8 cellular contexts compared by ENCODE assay signal in genomic region chr18:74171910-74172606, GRCh38. TPM values are rescaled to one million over a fixed set of nuclear protein-coding genes. Genes with fewer than 3 reads are reported as not detected.
DNase-seq lines count a peak whose midpoint lies in the region; ATAC-seq and TF ChIP-seq lines count a peak whose summit lies in the region.

No MANE protein-coding gene starts in this region.

- TF ChIP-seq CTCF in thyroid gland (IDR thresholded peaks at IDR 0.05): no peak
- TF ChIP-seq CTCF in heart right ventricle (IDR thresholded peaks at IDR 0.05): no peak

- no peaks in the 10 kb centered on the region for H3K36me3 ChIP-seq in endocrine pancreas (ENCODE audit: control insufficient read depth, insufficient read depth, low read length)
- H3K36me3 ChIP-seq in thyroid gland: no peaks in the 10 kb centered on the region
- H3K36me3 ChIP-seq in heart right ventricle: no peaks in the 10 kb centered on the region

- DNase-seq in DMS53 treated with DMSO at 0.1 percent for 48 hours (lab: John Stamatoyannopoulos, UW; ENCODE audit: unreplicated experiment) (peak; percentile 16), OCI-M2 (lab: John Stamatoyannopoulos, UW; ENCODE audit: unreplicated experiment) (no peak), thyroid gland (no peak), heart right ventricle (no peak)
- no peak for DNase-seq in activated naive CD4-positive, alpha-beta T cell (lab: John Stamatoyannopoulos, UW)

- WGBS in thyroid gland, 2 donors: 78 to 84% methylated on average over 12 of the region's 12 CpGs
- 64 to 80% methylated on average over 12 of the region's 12 CpGs for WGBS in heart right ventricle, 2 donors

- no peaks in the 10 kb centered on the region for H3K9me3 ChIP-seq in endocrine pancreas (ENCODE audit: control insufficient read depth, low read length)
- no peaks in the 10 kb centered on the region for H3K9me3 ChIP-seq in thyroid gland
- H3K9me3 ChIP-seq in heart right ventricle: no peaks in the 10 kb centered on the region

- no peak for TF ChIP-seq POLR2A in thyroid gland (IDR thresholded peaks at IDR 0.05)

- ATAC-seq in GM21390 (IDR thresholded peaks at IDR 0.05; ENCODE audit: unreplicated experiment): peak; percentile 99
- ATAC-seq in HG03521 (IDR thresholded peaks at IDR 0.05; ENCODE audit: unreplicated experiment): peak; percentile 96
- ATAC-seq in heart right ventricle: no peak

- intact Hi-C loops in thyroid gland (cut with DNase I) (no loop called here), heart right ventricle (cut with DNase I) (loop anchor here in 1 of 10 donors (10.0 kb wide), 1 partner anchor 57 kb away; no protein-coding TSS in a partner anchor)

- H3K27me3 ChIP-seq in endocrine pancreas (ENCODE audit: control insufficient read depth, insufficient read depth, low read length) (peaks cover 7% of the 10 kb centered on the region), thyroid gland (no peaks in the 10 kb centered on the region), heart right ventricle (peaks cover 0 to 38% (median 11%) of the 10 kb centered on the region in 7 donors)

- H3K9ac ChIP-seq in endocrine pancreas (ENCODE audit: control insufficient read depth, insufficient read depth, low read length): no peak overlapping the region

- H3K27ac ChIP-seq in thyroid gland (no peak overlapping the region), heart right ventricle (no peak overlapping the region)

- H3K4me3 ChIP-seq in endocrine pancreas (ENCODE audit: control insufficient read depth, insufficient read depth, low read length): peak overlapping the region; percentile 61
- H3K4me3 ChIP-seq in thyroid gland (replicated peaks in 1 of 3): no peak overlapping the region
- peak overlapping the region in 1 of 10 donors; percentile 4 for H3K4me3 ChIP-seq in heart right ventricle

- H3K4me1 ChIP-seq in endocrine pancreas (ENCODE audit: control insufficient read depth, insufficient read depth, low read length): peaks cover 3% of the 10 kb centered on the region
- H3K4me1 ChIP-seq in thyroid gland: no peaks in the 10 kb centered on the region
- no peaks in the 10 kb centered on the region for H3K4me1 ChIP-seq in heart right ventricle

RNA-seq across cellular contexts. Expression of gene TIMM21, which starts 23.7 kb away (rescaled TPM):
- total RNA-seq in thyroid gland: 10 to 100 TPM; 18.2 to 47.0 (median 27.9) TPM
- total RNA-seq in heart right ventricle: 100 to 1,000 TPM in 9 of 10 donors, 10 to 100 TPM in 1; 81.9 to 141 (median 122) TPM
- 10 to 100 TPM; 64.4 to 77.9 TPM for polyA plus RNA-seq in heart right ventricle

RNA-seq across cellular contexts. Expression of gene FBXO15, which starts 24.4 kb away (rescaled TPM):
- 1 to 10 TPM in 1 of 4 donors, under 1 TPM in 3; 0.54 to 1.9 (median 0.72) TPM for total RNA-seq in thyroid gland
- 1 to 10 TPM in 1 of 10 donors, under 1 TPM in 6, not detected in 3; 0.19 to 1.3 (median 0.38) TPM for total RNA-seq in heart right ventricle
- polyA plus RNA-seq in heart right ventricle: under 1 TPM; 0.14 to 0.88 TPM

Comparison
In these comparisons a context has a peak if more than half of its experiments do, and no peak if none do; other contexts are left out.
1. ATAC-seq: peak in GM21390 (single experiment) and HG03521 (single experiment); none in heart right ventricle (0 of 8).